Comparison of ENCODE assay signal across 2 cellular contexts in genomic region chr17:74728033-74728701, GRCh38.
A peak's percentile ranks its signal among the peaks of the same experiment; 100 is the strongest.
TF ChIP-seq lines count a peak whose summit lies in the region.

No MANE protein-coding gene starts in this region.

TF ChIP-seq in GM12891, 5 proteins besides CTCF, POLR2A, EP300 and RAD21:
- TF ChIP-seq PAX5 (IDR thresholded peaks at IDR 0.05; ENCODE audit: insufficient read depth, low read length, severe bottlenecking) = no peak

TF ChIP-seq in K562, 482 proteins besides CTCF, POLR2A, EP300 and RAD21:
- TF ChIP-seq, protein P1, sequence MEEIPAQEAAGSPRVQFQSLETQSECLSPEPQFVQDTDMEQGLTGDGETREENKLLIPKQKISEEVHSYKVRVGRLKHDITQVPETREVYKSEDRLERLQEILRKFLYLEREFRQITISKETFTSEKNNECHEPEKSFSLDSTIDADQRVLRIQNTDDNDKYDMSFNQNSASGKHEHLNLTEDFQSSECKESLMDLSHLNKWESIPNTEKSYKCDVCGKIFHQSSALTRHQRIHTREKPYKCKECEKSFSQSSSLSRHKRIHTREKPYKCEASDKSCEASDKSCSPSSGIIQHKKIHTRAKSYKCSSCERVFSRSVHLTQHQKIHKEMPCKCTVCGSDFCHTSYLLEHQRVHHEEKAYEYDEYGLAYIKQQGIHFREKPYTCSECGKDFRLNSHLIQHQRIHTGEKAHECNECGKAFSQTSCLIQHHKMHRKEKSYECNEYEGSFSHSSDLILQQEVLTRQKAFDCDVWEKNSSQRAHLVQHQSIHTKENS (CRISPR knock-in tag; IDR thresholded peaks at IDR 0.05) = no peak
- TF ChIP-seq SMC3 (conservative IDR thresholded peaks at IDR 0.05; ENCODE audit: insufficient read depth, low read depth, low read length) = no peak
- TF ChIP-seq ELF4 (CRISPR knock-in tag; IDR thresholded peaks at IDR 0.05) = no peak
- TF ChIP-seq, protein P2, sequence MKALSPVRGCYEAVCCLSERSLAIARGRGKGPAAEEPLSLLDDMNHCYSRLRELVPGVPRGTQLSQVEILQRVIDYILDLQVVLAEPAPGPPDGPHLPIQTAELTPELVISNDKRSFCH (CRISPR knock-in tag; IDR thresholded peaks at IDR 0.05) = no peak
- TF ChIP-seq, protein P2 (tag; IDR thresholded peaks at IDR 0.05) = no peak
- TF ChIP-seq KDM1A (IDR thresholded peaks at IDR 0.05) = peak in 1 of 2 experiments; percentile 50; a peak in 1 of 4 replicates
- peak; percentile 51 for TF ChIP-seq PHF20 (IDR thresholded peaks at IDR 0.05; ENCODE audit: partially characterized antibody)
- TF ChIP-seq SIN3A (IDR thresholded peaks at IDR 0.05; ENCODE audit: borderline replicate concordance in 2 of 2, control insufficient read depth in 1 of 2, low read depth in 2 of 2, low read length in 2 of 2) = no peak
- TF ChIP-seq CHD2 (IDR thresholded peaks at IDR 0.05; ENCODE audit: low read depth, low read length) = no peak
- TF ChIP-seq NCOA1 (IDR thresholded peaks at IDR 0.05; ENCODE audit: low read depth) = no peak
- TF ChIP-seq ZNF77 (CRISPR knock-in tag; IDR thresholded peaks at IDR 0.05) = no peak
- no peak for TF ChIP-seq RBFOX2 (IDR thresholded peaks at IDR 0.05; ENCODE audit: low read depth, low read length)
- TF ChIP-seq ZNF174 (CRISPR knock-in tag; IDR thresholded peaks at IDR 0.05) = no peak
- TF ChIP-seq CBFB (CRISPR knock-in tag; IDR thresholded peaks at IDR 0.05) = no peak
